In genomic region chr15:59152694-59153450, GRCh38 we compare ENCODE assay signal across 1 cellular context.
TF ChIP-seq lines count a peak whose summit lies in the region.

No MANE protein-coding gene starts in this region.

TF ChIP-seq in HepG2, 621 proteins besides CTCF, POLR2A, EP300 and RAD21:
- no peak for TF ChIP-seq ZNF720 (CRISPR knock-in tag; IDR thresholded peaks at IDR 0.05)
- no peak for TF ChIP-seq EZH2 (conservative IDR thresholded peaks at IDR 0.05; ENCODE audit: low read depth, low read length)
- no peak for TF ChIP-seq ZNF576 (CRISPR knock-in tag; IDR thresholded peaks at IDR 0.05)
- TF ChIP-seq, protein P1, sequence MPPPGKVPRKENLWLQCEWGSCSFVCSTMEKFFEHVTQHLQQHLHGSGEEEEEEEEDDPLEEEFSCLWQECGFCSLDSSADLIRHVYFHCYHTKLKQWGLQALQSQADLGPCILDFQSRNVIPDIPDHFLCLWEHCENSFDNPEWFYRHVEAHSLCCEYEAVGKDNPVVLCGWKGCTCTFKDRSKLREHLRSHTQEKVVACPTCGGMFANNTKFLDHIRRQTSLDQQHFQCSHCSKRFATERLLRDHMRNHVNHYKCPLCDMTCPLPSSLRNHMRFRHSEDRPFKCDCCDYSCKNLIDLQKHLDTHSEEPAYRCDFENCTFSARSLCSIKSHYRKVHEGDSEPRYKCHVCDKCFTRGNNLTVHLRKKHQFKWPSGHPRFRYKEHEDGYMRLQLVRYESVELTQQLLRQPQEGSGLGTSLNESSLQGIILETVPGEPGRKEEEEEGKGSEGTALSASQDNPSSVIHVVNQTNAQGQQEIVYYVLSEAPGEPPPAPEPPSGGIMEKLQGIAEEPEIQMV (CRISPR knock-in tag; IDR thresholded peaks at IDR 0.05; ENCODE audit: low read depth), result no peak
- no peak for TF ChIP-seq SAFB2 (CRISPR knock-in tag; IDR thresholded peaks at IDR 0.05; ENCODE audit: borderline replicate concordance, low read depth)
- no peak for TF ChIP-seq CBX5 (CRISPR knock-in tag; IDR thresholded peaks at IDR 0.05; ENCODE audit: borderline replicate concordance)
- TF ChIP-seq ZNF644 (CRISPR knock-in tag; IDR thresholded peaks at IDR 0.05; ENCODE audit: low read depth), result no peak
- TF ChIP-seq HMGXB4 (CRISPR knock-in tag; IDR thresholded peaks at IDR 0.05; ENCODE audit: borderline replicate concordance in 1 of 2, low read depth in 1 of 2), result no peak
- TF ChIP-seq ZNF180 (CRISPR knock-in tag; IDR thresholded peaks at IDR 0.05; ENCODE audit: borderline replicate concordance, low read depth), result no peak
- no peak for TF ChIP-seq CC2D1A (CRISPR knock-in tag; IDR thresholded peaks at IDR 0.05)
- no peak for TF ChIP-seq YEATS4 (CRISPR knock-in tag; IDR thresholded peaks at IDR 0.05; ENCODE audit: borderline replicate concordance)
- TF ChIP-seq ZNF232 (CRISPR knock-in tag; IDR thresholded peaks at IDR 0.05; ENCODE audit: borderline replicate concordance), result no peak
- TF ChIP-seq ZBTB1 (CRISPR knock-in tag; IDR thresholded peaks at IDR 0.05; ENCODE audit: borderline replicate concordance), result no peak
- no peak for TF ChIP-seq MTF1 (CRISPR knock-in tag; IDR thresholded peaks at IDR 0.05)
- no peak for TF ChIP-seq STAT5B (CRISPR knock-in tag; IDR thresholded peaks at IDR 0.05)
- TF ChIP-seq ZNF230 (CRISPR knock-in tag; IDR thresholded peaks at IDR 0.05), result no peak
